14 cellular contexts compared by ENCODE assay signal in genomic region chr17:64083093-64083492, GRCh38. TPM values are rescaled to one million over a fixed set of nuclear protein-coding genes. Genes with fewer than 3 reads are reported as not detected.
A peak's percentile ranks its signal among the peaks of the same experiment; 100 is the strongest.
DNase-seq lines count a peak whose midpoint lies in the region; ATAC-seq, FAIRE-seq and TF ChIP-seq lines count a peak whose summit lies in the region.
"Had no signal": no experiment of that assay in that cellular context is flagged by ENCODE, and none has a peak within 500 bp of the region (broad histone marks: within the 10 kb centered on the region; RNA-seq: fewer than 3 reads in every experiment).

No MANE protein-coding gene starts in this region.

- no peaks in the 10 kb centered on the region for H3K9me3 Mint-ChIP-seq in activated CD4-positive, alpha-beta memory T cell treated with anti-CD3 and anti-CD28 coated beads, Interleukin-2, amount 10 ng/mL, durations not matched to agents 7 days and 5 days
- H3K9me3 Mint-ChIP-seq in activated CD4-positive, alpha-beta memory T cell treated with anti-CD3 and anti-CD28 coated beads for 36 hours, result no peaks in the 10 kb centered on the region
- H3K9me3 Mint-ChIP-seq: activated naive CD4-positive, alpha-beta T cell treated with anti-CD3 and anti-CD28 coated beads, Interleukin-2, amount 10 ng/mL, durations not matched to agents 7 days and 5 days; central memory CD8-positive, alpha-beta T cell had no signal

- peaks cover 49% of the 10 kb centered on the region for H3K36me3 Mint-ChIP-seq in activated CD4-positive, alpha-beta memory T cell treated with anti-CD3 and anti-CD28 coated beads, Interleukin-2, amount 10 ng/mL, durations not matched to agents 7 days and 5 days (ENCODE audit: low read depth)
- peaks cover 25% of the 10 kb centered on the region for H3K36me3 Mint-ChIP-seq in activated CD4-positive, alpha-beta memory T cell treated with anti-CD3 and anti-CD28 coated beads for 36 hours

- H3K27ac ChIP-seq in SK-N-MC (peak overlapping the region; percentile 48), left lung (peak overlapping the region; percentile 58 to 74), transverse colon (peak overlapping the region; percentile 48 to 66 (median 60)), dorsolateral prefrontal cortex (no peak overlapping the region)

- FAIRE-seq in H54 (lab: Jason Lieb, UNC), result no peak
- FAIRE-seq: RCC 7860 had no signal

- H3K27me3 ChIP-seq in left lung (no peaks in the 10 kb centered on the region), transverse colon (no peaks in the 10 kb centered on the region), dorsolateral prefrontal cortex (no peaks in the 10 kb centered on the region)

- DNase-seq in activated CD4-positive, alpha-beta memory T cell treated with anti-CD3 and anti-CD28 coated beads, Interleukin-2, amount 10 ng/mL, durations not matched to agents 7 days and 5 days, result no peak
- no peak for DNase-seq in activated CD4-positive, alpha-beta memory T cell treated with anti-CD3 and anti-CD28 coated beads for 36 hours
- DNase-seq in SK-N-MC (ENCODE audit: low read depth, low spot score) (no peak), left lung (no peak), transverse colon (no peak), H54 (ENCODE audit: insufficient read length, low spot score) (no peak), dorsolateral prefrontal cortex (no peak)
- DNase-seq: activated naive CD4-positive, alpha-beta T cell treated with anti-CD3 and anti-CD28 coated beads, Interleukin-2, amount 10 ng/mL, durations not matched to agents 7 days and 5 days; NCI-H1105 treated with DMSO at 0.1 percent for 48 hours; NCI-H446 had no signal

- H3K9me3 ChIP-seq in SK-N-MC (ENCODE audit: low read depth, low read length) (no peaks in the 10 kb centered on the region), left lung (no peaks in the 10 kb centered on the region), transverse colon (no peaks in the 10 kb centered on the region)

- TF ChIP-seq POLR2A in transverse colon (IDR thresholded peaks at IDR 0.05) (no peak), H54 (IDR thresholded peaks at IDR 0.05; ENCODE audit: low read depth, low read length) (no peak)

- H3K4me3 ChIP-seq in SK-N-MC (no peak overlapping the region), left lung (no peak overlapping the region), transverse colon (no peak overlapping the region), dorsolateral prefrontal cortex (no peak overlapping the region)
- H3K4me3 ChIP-seq: skin epidermis had no signal

- no peak for TF ChIP-seq CTCF in left lung (IDR thresholded peaks at IDR 0.05)
- TF ChIP-seq CTCF in transverse colon (IDR thresholded peaks at IDR 0.05), result no peak
- TF ChIP-seq CTCF in dorsolateral prefrontal cortex (IDR thresholded peaks at IDR 0.05 in 54 of 56, conservative IDR thresholded peaks at IDR 0.05 in 2 of 56; ENCODE audit: low read depth in 1 of 56, partially characterized antibody in 56 of 56), result no peak

- POLR2A ChIA-PET in activated CD4-positive, alpha-beta memory T cell treated with anti-CD3 and anti-CD28 coated beads, Interleukin-2, amount 10 ng/mL, durations not matched to agents 7 days and 5 days (lab: Charles Lee), result interaction anchor here (1.1 to 7.3 kb wide), 11 partner anchors 9 to 63 kb away, joined by 3 to 85 read pairs (median 15); partner anchors contain the start of genes ERN1 and ICAM2
- POLR2A ChIA-PET in activated CD4-positive, alpha-beta memory T cell treated with anti-CD3 and anti-CD28 coated beads for 36 hours (lab: Charles Lee), result interaction anchor here (1.0 to 6.5 kb wide), 5 partner anchors 20 to 63 kb away, joined by 3 to 44 read pairs (median 5); partner anchors contain the start of genes ERN1 and ICAM2

- WGBS in transverse colon (ENCODE audit: low coverage in 1 of 2), 2 donors, result 58 to 69% methylated on average over 3 of the region's 3 CpGs

- H3K4me1 ChIP-seq in left lung (peaks cover 30 to 73% of the 10 kb centered on the region in 2 donors), transverse colon (peaks cover 27 to 48% (median 32%) of the 10 kb centered on the region in 4 donors)

- in situ Hi-C loops in transverse colon (cut with MboI; ENCODE audit: low pct_ligation_motif_present in 1 of 4, low pct_unique_long_range_greater_than_20kb in 1 of 4, low sequenced_read_pairs in 3 of 4), result no loop called here

- no peak overlapping the region for H3K27ac Mint-ChIP-seq in activated CD4-positive, alpha-beta memory T cell treated with anti-CD3 and anti-CD28 coated beads, Interleukin-2, amount 10 ng/mL, durations not matched to agents 7 days and 5 days
- H3K27ac Mint-ChIP-seq in activated CD4-positive, alpha-beta memory T cell treated with anti-CD3 and anti-CD28 coated beads for 36 hours, result no peak overlapping the region
- H3K27ac Mint-ChIP-seq: activated naive CD4-positive, alpha-beta T cell treated with anti-CD3 and anti-CD28 coated beads, Interleukin-2, amount 10 ng/mL, durations not matched to agents 7 days and 5 days had no signal

- H3K4me3 Mint-ChIP-seq in activated CD4-positive, alpha-beta memory T cell treated with anti-CD3 and anti-CD28 coated beads, Interleukin-2, amount 10 ng/mL, durations not matched to agents 7 days and 5 days, result peak overlapping the region; percentile 54
- H3K4me3 Mint-ChIP-seq in activated CD4-positive, alpha-beta memory T cell treated with anti-CD3 and anti-CD28 coated beads for 36 hours, result no peak overlapping the region

- TF ChIP-seq EP300 in transverse colon (IDR thresholded peaks at IDR 0.05; ENCODE audit: low read depth), result no peak

- CTCF ChIA-PET in activated CD4-positive, alpha-beta memory T cell treated with anti-CD3 and anti-CD28 coated beads, Interleukin-2, amount 10 ng/mL, durations not matched to agents 7 days and 5 days (lab: Charles Lee), result interaction anchor here (1.1 to 6.3 kb wide), 4 partner anchors 21 to 58 kb away, joined by 3 to 36 read pairs (median 8); partner anchors contain the start of gene ERN1
- CTCF ChIA-PET in activated CD4-positive, alpha-beta memory T cell treated with anti-CD3 and anti-CD28 coated beads for 36 hours (lab: Charles Lee), result interaction anchor here (0.6 to 8.9 kb wide), 8 partner anchors 12 to 1556 kb away, joined by 3 to 54 read pairs (median 6); no protein-coding TSS in a partner anchor

- H3K36me3 ChIP-seq in SK-N-MC (ENCODE audit: insufficient read depth, low read length), result no peaks in the 10 kb centered on the region
- peaks cover 0 to 19% of the 10 kb centered on the region in 2 donors for H3K36me3 ChIP-seq in left lung
- H3K36me3 ChIP-seq in transverse colon, result peaks cover 0 to 4% (median 0%) of the 10 kb centered on the region in 4 donors

- no peak for ATAC-seq in left lung
- ATAC-seq in HG03521 (IDR thresholded peaks at IDR 0.05; ENCODE audit: unreplicated experiment), result no peak

- H3K4me1 Mint-ChIP-seq in activated CD4-positive, alpha-beta memory T cell treated with anti-CD3 and anti-CD28 coated beads, Interleukin-2, amount 10 ng/mL, durations not matched to agents 7 days and 5 days, result peaks cover 34% of the 10 kb centered on the region
- H3K4me1 Mint-ChIP-seq in activated CD4-positive, alpha-beta memory T cell treated with anti-CD3 and anti-CD28 coated beads for 36 hours (ENCODE audit: low read depth), result peaks cover 31% of the 10 kb centered on the region

- no peaks in the 10 kb centered on the region for H3K27me3 Mint-ChIP-seq in activated CD4-positive, alpha-beta memory T cell treated with anti-CD3 and anti-CD28 coated beads, Interleukin-2, amount 10 ng/mL, durations not matched to agents 7 days and 5 days
- H3K27me3 Mint-ChIP-seq in activated CD4-positive, alpha-beta memory T cell treated with anti-CD3 and anti-CD28 coated beads for 36 hours, result no peaks in the 10 kb centered on the region
- H3K27me3 Mint-ChIP-seq: activated naive CD4-positive, alpha-beta T cell treated with anti-CD3 and anti-CD28 coated beads, Interleukin-2, amount 10 ng/mL, durations not matched to agents 7 days and 5 days; central memory CD8-positive, alpha-beta T cell had no signal

- intact Hi-C loops in activated CD4-positive, alpha-beta memory T cell treated with anti-CD3 and anti-CD28 coated beads for 36 hours (cut with micrococcal nuclease), result loop anchor here (2.0 kb wide), 1 partner anchor 48 kb away; the partner anchor contains the start of gene ERN1
- intact Hi-C loops in left lung (cut with DNase I), result no loop called here
- intact Hi-C loops in transverse colon (cut with DNase I; ENCODE audit: low total_unique reads), result no loop called here
- intact Hi-C loops in dorsolateral prefrontal cortex (cut with DNase I), result no loop called here

- peak overlapping the region; percentile 34 for H3K9ac ChIP-seq in SK-N-MC (ENCODE audit: insufficient read length)

RNA-seq across cellular contexts. Expression of gene ERN1, which starts 46.9 kb away (rescaled TPM):
- 100 to 1,000 TPM; 126 to 128 TPM for total RNA-seq in activated CD4-positive, alpha-beta memory T cell treated with anti-CD3 and anti-CD28 coated beads, Interleukin-2, amount 10 ng/mL, durations not matched to agents 7 days and 5 days
- total RNA-seq in activated CD4-positive, alpha-beta memory T cell treated with anti-CD3 and anti-CD28 coated beads for 36 hours, result 10 to 100 TPM; 45.3 to 47.7 TPM
- total RNA-seq in left lung (10 to 100 TPM; 39.0 to 45.0 TPM), transverse colon (10 to 100 TPM in 3 of 4 donors, 1 to 10 TPM in 1; 7.8 to 29.2 (median 12.8) TPM), dorsolateral prefrontal cortex (10 to 100 TPM in 50 of 120 experiments, 1 to 10 TPM in 70; 5.1 to 20.0 (median 9.3) TPM)

Comparison
In these comparisons a context has a peak if more than half of its experiments do, and no peak if none do; other contexts are left out.
1. H3K27ac ChIP-seq: peak in SK-N-MC (single experiment), left lung (2 of 2) and transverse colon (4 of 4); none in dorsolateral prefrontal cortex (0 of 59).